Comparison of ENCODE assay signal across 11 cellular contexts in the genomic region with DNA sequence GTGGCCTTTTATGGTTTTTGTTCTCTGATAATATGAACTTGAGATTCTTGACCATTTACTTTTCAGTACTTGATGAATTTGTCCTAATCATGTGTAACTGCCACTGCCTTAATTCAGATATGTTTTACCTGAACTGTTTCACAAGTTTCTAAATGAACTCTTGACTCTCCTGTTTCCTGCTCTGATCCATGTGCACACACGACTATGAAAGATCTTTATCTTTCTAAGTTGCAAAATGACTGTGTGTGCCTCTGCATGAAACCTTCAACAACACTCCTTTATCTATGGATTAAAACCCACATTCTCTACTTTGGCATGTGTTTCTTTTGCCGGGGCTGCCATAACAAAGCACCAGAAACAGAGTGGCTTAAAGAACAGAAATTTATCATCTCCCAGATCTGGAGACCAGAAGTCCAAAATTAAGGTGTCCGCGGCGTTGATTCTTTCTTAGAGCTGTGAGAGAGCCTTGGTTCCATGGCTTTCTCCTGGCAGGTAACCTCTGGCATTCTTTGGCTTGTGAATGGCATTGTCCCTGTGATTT.
DNase-seq lines count a peak whose midpoint lies in the region; ATAC-seq and TF ChIP-seq lines count a peak whose summit lies in the region.
"Had no signal": no experiment of that assay in that cellular context is flagged by ENCODE, and none has a peak within 500 bp of the region (broad histone marks: within the 10 kb centered on the region; RNA-seq: fewer than 3 reads in every experiment).

No MANE protein-coding gene starts in this region.

- ATAC-seq in GM21360 (IDR thresholded peaks at IDR 0.05; ENCODE audit: unreplicated experiment) (peak; percentile 41), HG03196 (IDR thresholded peaks at IDR 0.05; ENCODE audit: unreplicated experiment) (peak; percentile 39), HG03521 (IDR thresholded peaks at IDR 0.05; ENCODE audit: unreplicated experiment) (no peak)

- TF ChIP-seq CTCF in GM12865 (IDR thresholded peaks at IDR 0.05; ENCODE audit: insufficient read depth, low read depth, low read length, missing control alignments) (no peak), smooth muscle cell (IDR thresholded peaks at IDR 0.05; ENCODE audit: borderline replicate concordance, insufficient read depth, poor library complexity, severe bottlenecking) (no peak)

- peak; percentile 79 for DNase-seq in GM12865 (ENCODE audit: low read depth)
- peak; percentile 58 for DNase-seq in amniotic epithelial cell (ENCODE audit: low read depth)
- DNase-seq in smooth muscle cell (lab: John Stamatoyannopoulos, UW; ENCODE audit: unreplicated experiment): no peak
- no peak for DNase-seq in posterior vena cava (ENCODE audit: low spot score)
- DNase-seq in substantia nigra (lab: John Stamatoyannopoulos, UW): no peak
- DNase-seq: activated CD4-positive, alpha-beta T cell treated with anti-CD3 and anti-CD28 coated beads for 48 hours; foreskin fibroblast; NCI-H1694 had no signal

- no peak overlapping the region for H3K4me2 ChIP-seq in smooth muscle cell

- no peaks in the 10 kb centered on the region for H3F3A ChIP-seq in smooth muscle cell (ENCODE audit: low read depth)

- intact Hi-C loops in posterior vena cava (cut with DNase I): no loop called here

- no peaks in the 10 kb centered on the region for H3K36me3 ChIP-seq in smooth muscle cell (ENCODE audit: low read depth)

- H4K20me1 ChIP-seq in smooth muscle cell (ENCODE audit: low read depth): no peaks in the 10 kb centered on the region

- no peaks in the 10 kb centered on the region for H3K9me3 ChIP-seq in smooth muscle cell (replicated peaks; ENCODE audit: low read depth)

- no peaks in the 10 kb centered on the region for H3K4me1 ChIP-seq in smooth muscle cell (ENCODE audit: low read depth)

- H3K79me2 ChIP-seq in smooth muscle cell (ENCODE audit: low read depth): no peaks in the 10 kb centered on the region

- H3K4me3 ChIP-seq in GM12865 (ENCODE audit: low read depth, low read length) (peak overlapping the region; percentile 48), smooth muscle cell (no peak overlapping the region)

- no peak overlapping the region for H3K9ac ChIP-seq in smooth muscle cell (ENCODE audit: low read depth)

- H2AFZ ChIP-seq in smooth muscle cell (ENCODE audit: low read depth): no peak overlapping the region

- H3K27me3 ChIP-seq in smooth muscle cell (ENCODE audit: low read depth): no peaks in the 10 kb centered on the region

- WGBS in smooth muscle cell (ENCODE audit: low lambda C conversion rate): 83% methylated on average over 5 of the region's 5 CpGs

- H3K27ac ChIP-seq in smooth muscle cell (ENCODE audit: low read depth) (no peak overlapping the region), substantia nigra (ENCODE audit: low read depth, low read length, poor library complexity, severe bottlenecking) (no peak overlapping the region)

Comparison
In these comparisons a context has a peak if more than half of its experiments do, and no peak if none do; other contexts are left out.
1. DNase-seq: peak in GM12865 (single experiment) and amniotic epithelial cell (single experiment); none in smooth muscle cell (single experiment), posterior vena cava (single experiment) and substantia nigra (0 of 49).